ENCODE assay signal across 8 cellular contexts in the genomic region with DNA sequence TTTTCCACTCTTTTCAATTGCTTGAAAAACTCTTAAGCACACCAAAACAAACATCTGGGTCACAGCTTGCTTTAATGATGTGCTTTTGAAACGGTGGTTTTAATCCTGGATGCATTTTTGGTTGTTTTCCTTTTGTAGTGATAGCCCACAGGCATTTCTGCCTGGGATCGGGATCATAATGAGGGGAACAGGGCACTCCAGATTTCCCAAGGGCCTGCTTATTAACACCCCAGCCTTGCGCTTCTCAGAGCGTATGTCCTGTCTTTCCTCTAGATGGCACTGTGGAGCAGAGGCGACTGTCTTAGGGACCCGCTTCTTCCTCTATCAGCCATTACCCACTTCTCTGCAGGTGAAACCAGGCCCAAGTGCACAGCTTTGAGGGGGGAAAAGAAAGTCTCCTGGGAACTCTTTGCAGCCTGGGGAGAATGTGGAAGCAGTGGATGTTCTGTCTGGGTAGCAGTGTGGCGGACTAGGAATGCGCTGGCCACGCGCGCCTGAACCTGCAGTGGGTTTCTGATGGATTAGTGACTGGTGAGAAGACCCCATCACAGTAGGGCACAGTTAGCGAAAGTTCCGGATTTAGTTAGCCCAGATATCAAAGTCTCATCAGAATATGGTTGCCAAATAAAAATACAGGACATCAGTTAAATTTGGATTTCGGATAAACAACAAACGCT.
DNase-seq lines count a peak whose midpoint lies in the region; ATAC-seq and TF ChIP-seq lines count a peak whose summit lies in the region.

No MANE protein-coding gene starts in this region.

- H3K9ac ChIP-seq in SK-N-MC (ENCODE audit: insufficient read length) = no peak overlapping the region

- no peak for TF ChIP-seq POLR2A in heart left ventricle (IDR thresholded peaks at IDR 0.05)

- peaks cover 0 to 17% (median 1%) of the 10 kb centered on the region in 12 donors for H3K4me1 ChIP-seq in heart left ventricle

- H3K9me3 ChIP-seq in SK-N-MC (ENCODE audit: low read depth, low read length) = no peaks in the 10 kb centered on the region
- H3K9me3 ChIP-seq in heart left ventricle = no peaks in the 10 kb centered on the region

- ATAC-seq in heart left ventricle = peak; percentile 56 to 90 (median 82)

- DNase-seq in GM12865 (ENCODE audit: low read depth) (peak; percentile 79), H7 (peak; percentile 75), LNCaP clone FGC (ENCODE audit: low read depth) (no peak), SK-N-MC (ENCODE audit: low read depth, low spot score) (peak; percentile 78), heart left ventricle (peak in 4 of 5 donors; percentile 47 to 57 (median 52)), retinal pigment epithelial cell (ENCODE audit: low read depth) (no peak), NCI-H774 (lab: John Stamatoyannopoulos, UW) (no peak)
- DNase-seq in activated naive CD4-positive, alpha-beta T cell treated with anti-CD3 and anti-CD28 coated beads, Interleukin-2, amount 50 U/mL, for 16 hours = peak; percentile 62

- no peaks in the 10 kb centered on the region for H3K36me3 ChIP-seq in H7 (replicated peaks; ENCODE audit: control insufficient read depth, insufficient read depth, low read length)
- no peaks in the 10 kb centered on the region for H3K36me3 ChIP-seq in SK-N-MC (ENCODE audit: insufficient read depth, low read length)
- no peaks in the 10 kb centered on the region for H3K36me3 ChIP-seq in heart left ventricle

- H3K27ac ChIP-seq in SK-N-MC (peak overlapping the region; percentile 74), heart left ventricle (peak overlapping the region in 1 of 12 donors; percentile 33)

- H3K27me3 ChIP-seq in H7 (ENCODE audit: control insufficient read depth, insufficient read depth, low read length) (no peaks in the 10 kb centered on the region), heart left ventricle (no peaks in the 10 kb centered on the region)

- intact Hi-C loops in heart left ventricle (cut with DNase I) = loop anchor here (1.0 to 10.0 kb wide), 11 partner anchors 187 to 667 kb away; partner anchors contain the start of genes GNA14 (in 9 of the 10) and GNAQ (in 3 of the 10)

- H3K4me3 ChIP-seq in GM12865 (ENCODE audit: low read depth, low read length) = no peak overlapping the region
- H3K4me3 ChIP-seq in H7 (ENCODE audit: insufficient read depth, low read depth, low read length) = no peak overlapping the region
- H3K4me3 ChIP-seq in LNCaP clone FGC (ENCODE audit: low read depth, low read length) = no peak overlapping the region
- peak overlapping the region; percentile 71 for H3K4me3 ChIP-seq in SK-N-MC
- H3K4me3 ChIP-seq in heart left ventricle = peak overlapping the region in 2 of 12 donors; percentile 22 to 25
- no peak overlapping the region for H3K4me3 ChIP-seq in retinal pigment epithelial cell (ENCODE audit: low read length)

- TF ChIP-seq CTCF in GM12865 (IDR thresholded peaks at IDR 0.05; ENCODE audit: insufficient read depth, low read depth, low read length, missing control alignments) (peak; percentile 89), LNCaP clone FGC (IDR thresholded peaks at IDR 0.05; ENCODE audit: control insufficient read depth, extremely low read depth, insufficient read depth) (peak; percentile 90), heart left ventricle (IDR thresholded peaks at IDR 0.05) (peak; percentile 72 to 90 (median 80)), retinal pigment epithelial cell (conservative IDR thresholded peaks at IDR 0.05; ENCODE audit: low read depth, low read length) (peak; percentile 94)

- WGBS in heart left ventricle, 4 donors = 51 to 58% (median 55%) methylated on average over 13 to 15 of the region's 15 CpGs

Comparison
In these comparisons a context has a peak if more than half of its experiments do, and no peak if none do; other contexts are left out.
1. DNase-seq: peak in GM12865 (single experiment), H7 (single experiment), SK-N-MC (single experiment), activated naive CD4-positive, alpha-beta T cell treated with anti-CD3 and anti-CD28 coated beads, Interleukin-2, amount 50 U/mL, for 16 hours (single experiment) and heart left ventricle (4 of 5); none in LNCaP clone FGC (single experiment), retinal pigment epithelial cell (single experiment) and NCI-H774 (single experiment).
2. Peak in every context shown above with its lines, with median percentiles within 50 percentile points of each other: CTCF ChIP-seq.